Comparison of ENCODE assay signal across 1 cellular context in the genomic region with DNA sequence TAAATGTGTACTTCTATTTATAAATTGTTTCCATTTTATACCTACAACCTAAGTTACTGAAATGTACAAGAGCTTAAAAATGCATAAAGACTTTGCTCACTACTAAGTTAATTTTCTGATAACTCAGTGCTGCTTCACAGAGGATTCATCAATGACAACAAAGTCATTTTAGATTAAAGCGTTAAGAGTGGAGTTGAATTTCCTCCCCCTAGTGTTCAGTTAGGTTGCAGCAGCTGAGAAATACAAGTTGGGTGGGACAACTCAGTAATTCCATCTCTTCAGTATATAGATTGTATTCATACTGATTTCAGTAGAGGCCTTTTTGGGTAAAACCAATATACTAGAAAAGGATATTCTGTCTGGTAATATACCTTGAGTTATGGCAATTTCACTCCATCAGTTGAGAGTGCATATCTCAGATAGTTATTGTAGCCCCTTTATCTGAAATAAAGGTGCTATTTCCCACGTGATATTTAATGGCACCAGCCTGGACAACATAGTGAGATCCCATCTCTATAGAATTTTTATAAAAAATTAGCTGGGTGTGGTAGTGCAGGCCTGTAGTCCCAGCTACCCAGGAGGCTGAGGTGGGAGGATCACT.
TF ChIP-seq lines count a peak whose summit lies in the region.

No MANE protein-coding gene starts in this region.

TF ChIP-seq in GM23338, 12 proteins besides CTCF, POLR2A, EP300 and RAD21 (continued from another document):
- TF ChIP-seq, protein P1, sequence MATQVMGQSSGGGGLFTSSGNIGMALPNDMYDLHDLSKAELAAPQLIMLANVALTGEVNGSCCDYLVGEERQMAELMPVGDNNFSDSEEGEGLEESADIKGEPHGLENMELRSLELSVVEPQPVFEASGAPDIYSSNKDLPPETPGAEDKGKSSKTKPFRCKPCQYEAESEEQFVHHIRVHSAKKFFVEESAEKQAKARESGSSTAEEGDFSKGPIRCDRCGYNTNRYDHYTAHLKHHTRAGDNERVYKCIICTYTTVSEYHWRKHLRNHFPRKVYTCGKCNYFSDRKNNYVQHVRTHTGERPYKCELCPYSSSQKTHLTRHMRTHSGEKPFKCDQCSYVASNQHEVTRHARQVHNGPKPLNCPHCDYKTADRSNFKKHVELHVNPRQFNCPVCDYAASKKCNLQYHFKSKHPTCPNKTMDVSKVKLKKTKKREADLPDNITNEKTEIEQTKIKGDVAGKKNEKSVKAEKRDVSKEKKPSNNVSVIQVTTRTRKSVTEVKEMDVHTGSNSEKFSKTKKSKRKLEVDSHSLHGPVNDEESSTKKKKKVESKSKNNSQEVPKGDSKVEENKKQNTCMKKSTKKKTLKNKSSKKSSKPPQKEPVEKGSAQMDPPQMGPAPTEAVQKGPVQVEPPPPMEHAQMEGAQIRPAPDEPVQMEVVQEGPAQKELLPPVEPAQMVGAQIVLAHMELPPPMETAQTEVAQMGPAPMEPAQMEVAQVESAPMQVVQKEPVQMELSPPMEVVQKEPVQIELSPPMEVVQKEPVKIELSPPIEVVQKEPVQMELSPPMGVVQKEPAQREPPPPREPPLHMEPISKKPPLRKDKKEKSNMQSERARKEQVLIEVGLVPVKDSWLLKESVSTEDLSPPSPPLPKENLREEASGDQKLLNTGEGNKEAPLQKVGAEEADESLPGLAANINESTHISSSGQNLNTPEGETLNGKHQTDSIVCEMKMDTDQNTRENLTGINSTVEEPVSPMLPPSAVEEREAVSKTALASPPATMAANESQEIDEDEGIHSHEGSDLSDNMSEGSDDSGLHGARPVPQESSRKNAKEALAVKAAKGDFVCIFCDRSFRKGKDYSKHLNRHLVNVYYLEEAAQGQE (IDR thresholded peaks at IDR 0.05; ENCODE audit: unreplicated experiment): no peak
